Comparison of ENCODE assay signal across 1 cellular context in genomic region chr17:60311186-60311585, GRCh38.
A peak's percentile ranks its signal among the peaks of the same experiment; 100 is the strongest.
TF ChIP-seq lines count a peak whose summit lies in the region.

No MANE protein-coding gene starts in this region.

TF ChIP-seq in HEK293, 187 proteins besides CTCF, POLR2A, EP300 and RAD21 (continued from another document):
- 0 out of 2 replicates have a peak, but pooled peaks have one; percentile 18 for TF ChIP-seq ZNF398 (tag by site-specific recombination; IDR thresholded peaks at IDR 0.05)
- no peak for TF ChIP-seq SCRT1 (tag by site-specific recombination; IDR thresholded peaks at IDR 0.05; ENCODE audit: borderline replicate concordance)
- TF ChIP-seq ZNF610 (tag by site-specific recombination; IDR thresholded peaks at IDR 0.05; ENCODE audit: borderline replicate concordance) = no peak
- peak; percentile 25; the same call in 1 of the 2 replicates for TF ChIP-seq ZNF366 (tag by site-specific recombination; conservative IDR thresholded peaks at IDR 0.05)
- no peak for TF ChIP-seq ZBTB1 (tag by site-specific recombination; IDR thresholded peaks at IDR 0.05)
- TF ChIP-seq ZNF596 (tag by site-specific recombination; IDR thresholded peaks at IDR 0.05) = no peak
- TF ChIP-seq ZIC2 (tag by site-specific recombination; IDR thresholded peaks at IDR 0.05) = no peak
- TF ChIP-seq PRDM6 (tag by site-specific recombination; IDR thresholded peaks at IDR 0.05) = peak; percentile 55; the same call in 1 of the 2 replicates
- TF ChIP-seq ZNF561 (tag by site-specific recombination; IDR thresholded peaks at IDR 0.05; ENCODE audit: borderline replicate concordance) = no peak
- TF ChIP-seq ZNF404 (tag by site-specific recombination; IDR thresholded peaks at IDR 0.05) = no peak
- TF ChIP-seq ZNF280D (tag by site-specific recombination; IDR thresholded peaks at IDR 0.05) = no peak
- 0 out of 2 replicates have a peak, but pooled peaks have one; percentile 26 for TF ChIP-seq SP7 (tag by site-specific recombination; IDR thresholded peaks at IDR 0.05)
- TF ChIP-seq ZNF560 (tag by site-specific recombination; IDR thresholded peaks at IDR 0.05; ENCODE audit: borderline replicate concordance) = no peak
- TF ChIP-seq ZNF184 (tag by site-specific recombination; IDR thresholded peaks at IDR 0.05) = 0 out of 2 replicates have a peak, but pooled peaks have one; percentile 51
